ENCODE assay signal across 1 cellular context in genomic region chr20:51760905-51761544, GRCh38.
TF ChIP-seq lines count a peak whose summit lies in the region.

No MANE protein-coding gene starts in this region.

TF ChIP-seq in K562, 482 proteins besides CTCF, POLR2A, EP300 and RAD21 (continued from another document):
- TF ChIP-seq E2F3 (CRISPR knock-in tag; IDR thresholded peaks at IDR 0.05) (no peak), C11orf30 (IDR thresholded peaks at IDR 0.05; ENCODE audit: low read depth) (0 out of 2 replicates have a peak, but pooled peaks have one; percentile 12), NFIX (CRISPR knock-in tag; IDR thresholded peaks at IDR 0.05; ENCODE audit: low read depth) (no peak), ZNF316 (IDR thresholded peaks at IDR 0.05) (peak; percentile 27; the same call in 1 of the 2 replicates), MBD2 (IDR thresholded peaks at IDR 0.05; ENCODE audit: borderline replicate concordance, low read depth) (no peak)
